9 cellular contexts compared by ENCODE assay signal in the genomic region with DNA sequence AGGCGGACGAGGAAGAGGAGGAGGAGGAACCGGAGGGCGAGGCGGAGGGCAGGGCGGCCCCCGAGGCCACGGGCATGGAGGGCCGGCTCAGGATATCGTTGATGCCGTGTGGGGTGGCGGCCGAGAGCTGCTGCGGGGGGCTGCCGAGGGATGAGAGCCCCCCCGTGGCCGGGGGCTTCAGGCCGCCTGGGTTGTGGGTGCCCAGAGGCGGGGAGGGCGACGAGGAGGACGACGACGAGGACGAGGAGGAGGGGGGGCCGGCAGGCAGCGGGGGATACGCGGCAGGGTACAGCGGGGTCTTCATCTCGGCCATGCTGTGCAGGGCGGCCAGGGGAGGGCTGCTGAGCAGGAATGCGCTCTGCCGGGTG. TPM values are rescaled to one million over a fixed set of nuclear protein-coding genes. Genes with fewer than 3 reads are reported as not detected.
A peak's percentile ranks its signal among the peaks of the same experiment; 100 is the strongest.
DNase-seq lines count a peak whose midpoint lies in the region; ATAC-seq, FAIRE-seq and TF ChIP-seq lines count a peak whose summit lies in the region.
"Had no signal": no experiment of that assay in that cellular context is flagged by ENCODE, and none has a peak within 500 bp of the region (broad histone marks: within the 10 kb centered on the region; RNA-seq: fewer than 3 reads in every experiment).

No MANE protein-coding gene starts in this region.

- DNase-seq in activated CD8-positive, alpha-beta T cell treated with anti-CD3 and anti-CD28 coated beads, Interleukin-2, amount 10 ng/mL, durations not matched to agents 7 days and 5 days: no peak
- DNase-seq in smooth muscle cell (lab: John Stamatoyannopoulos, UW; ENCODE audit: unreplicated experiment) (no peak), T-helper 1 cell (no peak), EL (no peak), kidney glomerular epithelial cell (lab: John Stamatoyannopoulos, UW) (no peak), small intestine (no peak)

- H2AFZ ChIP-seq in smooth muscle cell (ENCODE audit: low read depth): peak overlapping the region; percentile 8

- FAIRE-seq in small intestine (lab: Jason Lieb, UNC): no peak

- no peak overlapping the region for H3K9ac ChIP-seq in smooth muscle cell (ENCODE audit: low read depth)

- peak overlapping the region; percentile 66 for H3K4me3 ChIP-seq in HEK293 (ENCODE audit: low read depth, low read length)
- peak overlapping the region; percentile 38 for H3K4me3 ChIP-seq in iPS-18c (ENCODE audit: insufficient read depth, low read depth, low read length)
- H3K4me3 ChIP-seq in smooth muscle cell: peak overlapping the region; percentile 43
- peak overlapping the region in 1 of 2 donors; percentile 28 for H3K4me3 ChIP-seq in small intestine (ENCODE audit: low read depth in 1 of 2, low read length in 2 of 2)

- peaks cover 82% of the 10 kb centered on the region for H3K27me3 Mint-ChIP-seq in activated CD8-positive, alpha-beta T cell treated with anti-CD3 and anti-CD28 coated beads, Interleukin-2, amount 10 ng/mL, durations not matched to agents 7 days and 5 days (ENCODE audit: low read depth)

- H3K36me3 Mint-ChIP-seq in activated CD8-positive, alpha-beta T cell treated with anti-CD3 and anti-CD28 coated beads, Interleukin-2, amount 10 ng/mL, durations not matched to agents 7 days and 5 days (ENCODE audit: low read depth): peaks cover 19% of the 10 kb centered on the region

- peak; percentile 92 for TF ChIP-seq CTCF in HEK293 (tag by site-specific recombination; IDR thresholded peaks at IDR 0.05)
- no peak for TF ChIP-seq CTCF in smooth muscle cell (IDR thresholded peaks at IDR 0.05; ENCODE audit: borderline replicate concordance, insufficient read depth, poor library complexity, severe bottlenecking)

- H3K36me3 ChIP-seq in HEK293 (ENCODE audit: control insufficient read depth in 2 of 2, insufficient read depth in 1 of 2, low read length in 2 of 2): peaks cover 0 to 37% of the 10 kb centered on the region in 2 experiments; a peak in 2 of 3 replicates
- H3K36me3 ChIP-seq in smooth muscle cell (ENCODE audit: low read depth): no peaks in the 10 kb centered on the region
- no peaks in the 10 kb centered on the region for H3K36me3 ChIP-seq in small intestine (ENCODE audit: control insufficient read depth in 2 of 2, insufficient read depth in 2 of 2, low read length in 2 of 2)

- no peaks in the 10 kb centered on the region for H4K20me1 ChIP-seq in smooth muscle cell (ENCODE audit: low read depth)

- H3K9me3 ChIP-seq in HEK293 (ENCODE audit: control insufficient read depth, insufficient read depth, low read depth, low read length): no peaks in the 10 kb centered on the region
- H3K9me3 ChIP-seq in iPS-18c (ENCODE audit: control insufficient read depth, insufficient read depth, low read length): peaks cover 3% of the 10 kb centered on the region
- H3K9me3 ChIP-seq in smooth muscle cell (replicated peaks; ENCODE audit: low read depth): no peaks in the 10 kb centered on the region
- H3K9me3 ChIP-seq in small intestine (ENCODE audit: control insufficient read depth, low read depth): no peaks in the 10 kb centered on the region

- 9% methylated on average over 4 of the region's 34 CpGs for WGBS in smooth muscle cell (ENCODE audit: low lambda C conversion rate)
- WGBS in small intestine, 3 donors: 2 to 7% (median 2%) methylated on average over 9 to 34 of the region's 34 CpGs

- POLR2A ChIA-PET in HEK293 (lab: Yijun Ruan, JAX): interaction anchor here (0.6 kb wide), 1 partner anchor 173 kb away, joined by 3 read pairs; no protein-coding TSS in a partner anchor
- POLR2A ChIA-PET in activated CD8-positive, alpha-beta T cell treated with anti-CD3 and anti-CD28 coated beads, Interleukin-2, amount 10 ng/mL, durations not matched to agents 7 days and 5 days (lab: Charles Lee): no interaction called here

- H3K9me3 Mint-ChIP-seq in activated CD8-positive, alpha-beta T cell treated with anti-CD3 and anti-CD28 coated beads, Interleukin-2, amount 10 ng/mL, durations not matched to agents 7 days and 5 days (ENCODE audit: insufficient read depth): peaks cover 7% of the 10 kb centered on the region

- peaks cover 19% of the 10 kb centered on the region for H3K4me1 Mint-ChIP-seq in activated CD8-positive, alpha-beta T cell treated with anti-CD3 and anti-CD28 coated beads, Interleukin-2, amount 10 ng/mL, durations not matched to agents 7 days and 5 days (ENCODE audit: low read depth)

- peak; percentile 13 for ATAC-seq in activated CD8-positive, alpha-beta T cell treated with anti-CD3 and anti-CD28 coated beads, Interleukin-2, amount 10 ng/mL, durations not matched to agents 7 days and 5 days

- no peaks in the 10 kb centered on the region for H3K79me2 ChIP-seq in smooth muscle cell (ENCODE audit: low read depth)

- no peaks in the 10 kb centered on the region for H3K4me1 ChIP-seq in HEK293 (ENCODE audit: control insufficient read depth, insufficient read depth, low read length)
- peaks cover 41% of the 10 kb centered on the region for H3K4me1 ChIP-seq in smooth muscle cell (ENCODE audit: low read depth)
- peaks cover 3 to 12% of the 10 kb centered on the region in 2 donors for H3K4me1 ChIP-seq in small intestine (ENCODE audit: control insufficient read depth in 2 of 2, insufficient read depth in 1 of 2, low read depth in 1 of 2, low read length in 1 of 2)

- peak overlapping the region; percentile 89 for H3K4me2 ChIP-seq in smooth muscle cell

- CTCF ChIA-PET in HEK293 (lab: Yijun Ruan, JAX): interaction anchor here (0.5 to 0.7 kb wide), 2 partner anchors 339 to 856 kb away, joined by 4 to 6 read pairs; no protein-coding TSS in a partner anchor
- CTCF ChIA-PET in activated CD8-positive, alpha-beta T cell treated with anti-CD3 and anti-CD28 coated beads, Interleukin-2, amount 10 ng/mL, durations not matched to agents 7 days and 5 days (lab: Charles Lee): no interaction called here

- no peak overlapping the region for H3K27ac Mint-ChIP-seq in activated CD8-positive, alpha-beta T cell treated with anti-CD3 and anti-CD28 coated beads, Interleukin-2, amount 10 ng/mL, durations not matched to agents 7 days and 5 days

- H3K27me3 ChIP-seq in smooth muscle cell (ENCODE audit: low read depth): peaks cover 100% of the 10 kb centered on the region
- peaks cover 12 to 76% of the 10 kb centered on the region in 2 donors for H3K27me3 ChIP-seq in small intestine (ENCODE audit: control insufficient read depth in 2 of 2, insufficient read depth in 2 of 2, low read length in 2 of 2)

- peak overlapping the region; percentile 54; the same call in 1 of the 2 replicates for H3K27ac ChIP-seq in HEK293 (ENCODE audit: extremely low read depth, low read depth, low read length)
- no peak overlapping the region for H3K27ac ChIP-seq in smooth muscle cell (ENCODE audit: low read depth)
- H3K27ac ChIP-seq in small intestine (ENCODE audit: low read depth in 1 of 2, low read length in 1 of 2): no peak overlapping the region

- H3F3A ChIP-seq in smooth muscle cell (ENCODE audit: low read depth): no peaks in the 10 kb centered on the region

- H3K4me3 Mint-ChIP-seq in activated CD8-positive, alpha-beta T cell treated with anti-CD3 and anti-CD28 coated beads, Interleukin-2, amount 10 ng/mL, durations not matched to agents 7 days and 5 days: no peak overlapping the region

TF ChIP-seq in HEK293, 187 proteins besides CTCF, POLR2A, EP300 and RAD21 (continues in another document):
- TF ChIP-seq ZNF530 (tag by site-specific recombination; IDR thresholded peaks at IDR 0.05; ENCODE audit: low read depth): no peak
- no peak for TF ChIP-seq ZSCAN16 (tag by site-specific recombination; IDR thresholded peaks at IDR 0.05)
- TF ChIP-seq GLIS2 (tag by site-specific recombination; IDR thresholded peaks at IDR 0.05): peak; percentile 96
- no peak for TF ChIP-seq FEZF1 (tag by site-specific recombination; IDR thresholded peaks at IDR 0.05)
- no peak for TF ChIP-seq ZNF10 (tag by site-specific recombination; IDR thresholded peaks at IDR 0.05)
- TF ChIP-seq ZNF248 (tag by site-specific recombination; IDR thresholded peaks at IDR 0.05): no peak
- TF ChIP-seq EGR2 (tag by site-specific recombination; IDR thresholded peaks at IDR 0.05; ENCODE audit: low read depth): peak; percentile 69; the same call in 1 of the 2 replicates
- peak; percentile 88 for TF ChIP-seq ZFHX2 (tag by site-specific recombination; conservative IDR thresholded peaks at IDR 0.05)
- no peak for TF ChIP-seq ZBTB1 (tag by site-specific recombination; IDR thresholded peaks at IDR 0.05)
- TF ChIP-seq ZEB2 (tag by site-specific recombination; IDR thresholded peaks at IDR 0.05): no peak
- TF ChIP-seq, protein P1, sequence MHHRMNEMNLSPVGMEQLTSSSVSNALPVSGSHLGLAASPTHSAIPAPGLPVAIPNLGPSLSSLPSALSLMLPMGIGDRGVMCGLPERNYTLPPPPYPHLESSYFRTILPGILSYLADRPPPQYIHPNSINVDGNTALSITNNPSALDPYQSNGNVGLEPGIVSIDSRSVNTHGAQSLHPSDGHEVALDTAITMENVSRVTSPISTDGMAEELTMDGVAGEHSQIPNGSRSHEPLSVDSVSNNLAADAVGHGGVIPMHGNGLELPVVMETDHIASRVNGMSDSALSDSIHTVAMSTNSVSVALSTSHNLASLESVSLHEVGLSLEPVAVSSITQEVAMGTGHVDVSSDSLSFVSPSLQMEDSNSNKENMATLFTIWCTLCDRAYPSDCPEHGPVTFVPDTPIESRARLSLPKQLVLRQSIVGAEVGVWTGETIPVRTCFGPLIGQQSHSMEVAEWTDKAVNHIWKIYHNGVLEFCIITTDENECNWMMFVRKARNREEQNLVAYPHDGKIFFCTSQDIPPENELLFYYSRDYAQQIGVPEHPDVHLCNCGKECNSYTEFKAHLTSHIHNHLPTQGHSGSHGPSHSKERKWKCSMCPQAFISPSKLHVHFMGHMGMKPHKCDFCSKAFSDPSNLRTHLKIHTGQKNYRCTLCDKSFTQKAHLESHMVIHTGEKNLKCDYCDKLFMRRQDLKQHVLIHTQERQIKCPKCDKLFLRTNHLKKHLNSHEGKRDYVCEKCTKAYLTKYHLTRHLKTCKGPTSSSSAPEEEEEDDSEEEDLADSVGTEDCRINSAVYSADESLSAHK (tag by site-specific recombination; IDR thresholded peaks at IDR 0.05): no peak
- TF ChIP-seq YY1 (tag by site-specific recombination; IDR thresholded peaks at IDR 0.05): peak; percentile 58; the same call in 1 of the 2 replicates
- TF ChIP-seq, protein P2, sequence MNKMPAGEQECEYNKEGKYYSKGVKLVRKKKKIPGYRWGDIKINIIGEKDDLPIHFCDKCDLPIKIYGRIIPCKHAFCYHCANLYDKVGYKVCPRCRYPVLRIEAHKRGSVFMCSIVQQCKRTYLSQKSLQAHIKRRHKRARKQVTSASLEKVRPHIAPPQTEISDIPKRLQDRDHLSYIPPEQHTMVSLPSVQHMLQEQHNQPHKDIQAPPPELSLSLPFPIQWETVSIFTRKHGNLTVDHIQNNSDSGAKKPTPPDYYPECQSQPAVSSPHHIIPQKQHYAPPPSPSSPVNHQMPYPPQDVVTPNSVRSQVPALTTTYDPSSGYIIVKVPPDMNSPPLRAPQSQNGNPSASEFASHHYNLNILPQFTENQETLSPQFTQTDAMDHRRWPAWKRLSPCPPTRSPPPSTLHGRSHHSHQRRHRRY (tag by site-specific recombination; IDR thresholded peaks at IDR 0.05): no peak
- TF ChIP-seq ZNF843 (tag by site-specific recombination; IDR thresholded peaks at IDR 0.05): 0 out of 2 replicates have a peak, but pooled peaks have one; percentile 20

RNA-seq across cellular contexts. Expression of a gene that starts 1.3 kb away (rescaled TPM):
- not detected for total RNA-seq in activated CD8-positive, alpha-beta T cell treated with anti-CD3 and anti-CD28 coated beads, Interleukin-2, amount 10 ng/mL, durations not matched to agents 7 days and 5 days
- not detected in 2 replicates for total RNA-seq in smooth muscle cell
- polyA plus RNA-seq in smooth muscle cell: not detected in 2 replicates
- polyA plus RNA-seq in small intestine: not detected
- total RNA-seq: T-helper 1 cell treated with Interleukin-12 subunit alpha and Interleukin-12 subunit beta and Interleukin-4 antibody, amounts not matched to agents 30 ng/mL and 1 ng/mL, for 36 hours had no signal
